In genomic region chr19:29687244-29687896, GRCh38 we compare ENCODE assay signal across 1 cellular context.
TF ChIP-seq lines count a peak whose summit lies in the region.

No MANE protein-coding gene starts in this region.

TF ChIP-seq in HEK293, 187 proteins besides CTCF, POLR2A, EP300 and RAD21 (continued from another document and continues in another):
- TF ChIP-seq ZBTB11 (tag by site-specific recombination; conservative IDR thresholded peaks at IDR 0.05; ENCODE audit: low read depth) = no peak
- TF ChIP-seq ZNF155 (tag by site-specific recombination; IDR thresholded peaks at IDR 0.05) = peak; percentile 4; the same call in 1 of the 2 replicates
- TF ChIP-seq ZBTB7A (tag by site-specific recombination; IDR thresholded peaks at IDR 0.05; ENCODE audit: low read depth) = no peak
- peak; percentile 89 for TF ChIP-seq SP7 (tag by site-specific recombination; IDR thresholded peaks at IDR 0.05)
- no peak for TF ChIP-seq ZFP3 (tag by site-specific recombination; IDR thresholded peaks at IDR 0.05; ENCODE audit: low read depth)
- peak; percentile 28; the same call in 1 of the 2 replicates for TF ChIP-seq ZNF843 (tag by site-specific recombination; IDR thresholded peaks at IDR 0.05)
- TF ChIP-seq ZNF629 (tag by site-specific recombination; IDR thresholded peaks at IDR 0.05) = peak; percentile 73
- TF ChIP-seq, protein P1, sequence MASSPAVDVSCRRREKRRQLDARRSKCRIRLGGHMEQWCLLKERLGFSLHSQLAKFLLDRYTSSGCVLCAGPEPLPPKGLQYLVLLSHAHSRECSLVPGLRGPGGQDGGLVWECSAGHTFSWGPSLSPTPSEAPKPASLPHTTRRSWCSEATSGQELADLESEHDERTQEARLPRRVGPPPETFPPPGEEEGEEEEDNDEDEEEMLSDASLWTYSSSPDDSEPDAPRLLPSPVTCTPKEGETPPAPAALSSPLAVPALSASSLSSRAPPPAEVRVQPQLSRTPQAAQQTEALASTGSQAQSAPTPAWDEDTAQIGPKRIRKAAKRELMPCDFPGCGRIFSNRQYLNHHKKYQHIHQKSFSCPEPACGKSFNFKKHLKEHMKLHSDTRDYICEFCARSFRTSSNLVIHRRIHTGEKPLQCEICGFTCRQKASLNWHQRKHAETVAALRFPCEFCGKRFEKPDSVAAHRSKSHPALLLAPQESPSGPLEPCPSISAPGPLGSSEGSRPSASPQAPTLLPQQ (tag by site-specific recombination; IDR thresholded peaks at IDR 0.05) = 0 out of 2 replicates have a peak, but pooled peaks have one; percentile 44
- TF ChIP-seq, protein P2, sequence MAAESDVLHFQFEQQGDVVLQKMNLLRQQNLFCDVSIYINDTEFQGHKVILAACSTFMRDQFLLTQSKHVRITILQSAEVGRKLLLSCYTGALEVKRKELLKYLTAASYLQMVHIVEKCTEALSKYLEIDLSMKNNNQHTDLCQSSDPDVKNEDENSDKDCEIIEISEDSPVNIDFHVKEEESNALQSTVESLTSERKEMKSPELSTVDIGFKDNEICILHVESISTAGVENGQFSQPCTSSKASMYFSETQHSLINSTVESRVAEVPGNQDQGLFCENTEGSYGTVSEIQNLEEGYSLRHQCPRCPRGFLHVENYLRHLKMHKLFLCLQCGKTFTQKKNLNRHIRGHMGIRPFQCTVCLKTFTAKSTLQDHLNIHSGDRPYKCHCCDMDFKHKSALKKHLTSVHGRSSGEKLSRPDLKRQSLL (tag by site-specific recombination; IDR thresholded peaks at IDR 0.05) = no peak
- no peak for TF ChIP-seq GLIS2 (tag by site-specific recombination; IDR thresholded peaks at IDR 0.05)
- no peak for TF ChIP-seq ZNF37A (tag by site-specific recombination; IDR thresholded peaks at IDR 0.05)
- no peak for TF ChIP-seq AEBP2 (tag by site-specific recombination; IDR thresholded peaks at IDR 0.05; ENCODE audit: borderline replicate concordance)
- peak; percentile 82; the same call in 1 of the 2 replicates for TF ChIP-seq ZNF366 (tag by site-specific recombination; conservative IDR thresholded peaks at IDR 0.05)
- TF ChIP-seq ZBTB20 (tag by site-specific recombination; IDR thresholded peaks at IDR 0.05) = peak; percentile 13; the same call in 1 of the 2 replicates
- no peak for TF ChIP-seq ZFP37 (tag by site-specific recombination; IDR thresholded peaks at IDR 0.05)
- no peak for TF ChIP-seq RBAK (tag by site-specific recombination; IDR thresholded peaks at IDR 0.05)
- no peak for TF ChIP-seq ZNF140 (tag by site-specific recombination; IDR thresholded peaks at IDR 0.05)
- no peak for TF ChIP-seq ZNF658 (tag by site-specific recombination; IDR thresholded peaks at IDR 0.05)
- TF ChIP-seq BCL11A (tag by site-specific recombination; IDR thresholded peaks at IDR 0.05; ENCODE audit: low read depth) = no peak
- no peak for TF ChIP-seq ZNF513 (tag by site-specific recombination; IDR thresholded peaks at IDR 0.05)
- peak; percentile 45; the same call in 1 of the 2 replicates for TF ChIP-seq TSHZ1 (tag by site-specific recombination; IDR thresholded peaks at IDR 0.05; ENCODE audit: borderline replicate concordance)
- TF ChIP-seq ZNF175 (tag by site-specific recombination; IDR thresholded peaks at IDR 0.05) = no peak; the same call in 1 of the 2 replicates
- TF ChIP-seq ZNF585B (tag by site-specific recombination; IDR thresholded peaks at IDR 0.05) = no peak
- TF ChIP-seq ZNF488 (tag by site-specific recombination; IDR thresholded peaks at IDR 0.05) = no peak
- TF ChIP-seq REPIN1 (tag by site-specific recombination; IDR thresholded peaks at IDR 0.05; ENCODE audit: low read depth) = no peak
- TF ChIP-seq ZNF623 (tag by site-specific recombination; IDR thresholded peaks at IDR 0.05) = no peak
- TF ChIP-seq KLF16 (tag by site-specific recombination; IDR thresholded peaks at IDR 0.05) = peak; percentile 81; the same call in 1 of the 2 replicates
- TF ChIP-seq, protein P3, sequence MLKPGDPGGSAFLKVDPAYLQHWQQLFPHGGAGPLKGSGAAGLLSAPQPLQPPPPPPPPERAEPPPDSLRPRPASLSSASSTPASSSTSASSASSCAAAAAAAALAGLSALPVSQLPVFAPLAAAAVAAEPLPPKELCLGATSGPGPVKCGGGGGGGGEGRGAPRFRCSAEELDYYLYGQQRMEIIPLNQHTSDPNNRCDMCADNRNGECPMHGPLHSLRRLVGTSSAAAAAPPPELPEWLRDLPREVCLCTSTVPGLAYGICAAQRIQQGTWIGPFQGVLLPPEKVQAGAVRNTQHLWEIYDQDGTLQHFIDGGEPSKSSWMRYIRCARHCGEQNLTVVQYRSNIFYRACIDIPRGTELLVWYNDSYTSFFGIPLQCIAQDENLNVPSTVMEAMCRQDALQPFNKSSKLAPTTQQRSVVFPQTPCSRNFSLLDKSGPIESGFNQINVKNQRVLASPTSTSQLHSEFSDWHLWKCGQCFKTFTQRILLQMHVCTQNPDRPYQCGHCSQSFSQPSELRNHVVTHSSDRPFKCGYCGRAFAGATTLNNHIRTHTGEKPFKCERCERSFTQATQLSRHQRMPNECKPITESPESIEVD (tag by site-specific recombination; IDR thresholded peaks at IDR 0.05) = no peak
- TF ChIP-seq KLF9 (tag by site-specific recombination; IDR thresholded peaks at IDR 0.05; ENCODE audit: low read depth) = peak; percentile 84
- no peak for TF ChIP-seq HOXD13 (CRISPR knock-in tag; IDR thresholded peaks at IDR 0.05; ENCODE audit: borderline replicate concordance)
- no peak for TF ChIP-seq KLF7 (tag by site-specific recombination; IDR thresholded peaks at IDR 0.05; ENCODE audit: borderline replicate concordance)
- TF ChIP-seq ZNF571 (tag by site-specific recombination; IDR thresholded peaks at IDR 0.05) = no peak
- TF ChIP-seq ZNF354C (tag by site-specific recombination; IDR thresholded peaks at IDR 0.05; ENCODE audit: borderline replicate concordance, low read depth) = 0 out of 2 replicates have a peak, but pooled peaks have one; percentile 47
- no peak for TF ChIP-seq ZNF157 (tag by site-specific recombination; IDR thresholded peaks at IDR 0.05)
- no peak for TF ChIP-seq ZNF302 (tag by site-specific recombination; IDR thresholded peaks at IDR 0.05; ENCODE audit: low read depth)
- no peak for TF ChIP-seq INSM2 (tag by site-specific recombination; IDR thresholded peaks at IDR 0.05)
- no peak for TF ChIP-seq ZNF2 (tag by site-specific recombination; IDR thresholded peaks at IDR 0.05)
- TF ChIP-seq HOXA7 (CRISPR knock-in tag; IDR thresholded peaks at IDR 0.05; ENCODE audit: borderline replicate concordance) = no peak
- TF ChIP-seq, protein P4, sequence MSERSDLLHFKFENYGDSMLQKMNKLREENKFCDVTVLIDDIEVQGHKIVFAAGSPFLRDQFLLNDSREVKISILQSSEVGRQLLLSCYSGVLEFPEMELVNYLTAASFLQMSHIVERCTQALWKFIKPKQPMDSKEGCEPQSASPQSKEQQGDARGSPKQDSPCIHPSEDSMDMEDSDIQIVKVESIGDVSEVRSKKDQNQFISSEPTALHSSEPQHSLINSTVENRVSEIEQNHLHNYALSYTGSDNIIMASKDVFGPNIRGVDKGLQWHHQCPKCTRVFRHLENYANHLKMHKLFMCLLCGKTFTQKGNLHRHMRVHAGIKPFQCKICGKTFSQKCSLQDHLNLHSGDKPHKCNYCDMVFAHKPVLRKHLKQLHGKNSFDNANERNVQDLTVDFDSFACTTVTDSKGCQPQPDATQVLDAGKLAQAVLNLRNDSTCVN (tag by site-specific recombination; optimal IDR thresholded peaks at IDR 0.05) = no peak
- no peak for TF ChIP-seq ZNF48 (tag by site-specific recombination; IDR thresholded peaks at IDR 0.05)
- no peak for TF ChIP-seq SCRT1 (tag by site-specific recombination; IDR thresholded peaks at IDR 0.05; ENCODE audit: borderline replicate concordance)
- peak; percentile 58; the same call in 1 of the 2 replicates for TF ChIP-seq ZNF785 (tag by site-specific recombination; IDR thresholded peaks at IDR 0.05)
- TF ChIP-seq KLF10 (tag by site-specific recombination; IDR thresholded peaks at IDR 0.05) = no peak
- TF ChIP-seq, protein P5, sequence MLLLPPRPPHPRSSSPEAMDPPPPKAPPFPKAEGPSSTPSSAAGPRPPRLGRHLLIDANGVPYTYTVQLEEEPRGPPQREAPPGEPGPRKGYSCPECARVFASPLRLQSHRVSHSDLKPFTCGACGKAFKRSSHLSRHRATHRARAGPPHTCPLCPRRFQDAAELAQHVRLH (tag by site-specific recombination; IDR thresholded peaks at IDR 0.05) = no peak
- no peak; the same call in 1 of the 2 replicates for TF ChIP-seq ZNF707 (tag by site-specific recombination; IDR thresholded peaks at IDR 0.05)
- no peak for TF ChIP-seq ZNF341 (tag by site-specific recombination; IDR thresholded peaks at IDR 0.05; ENCODE audit: low read depth)
